Comparison of ENCODE assay signal across 19 cellular contexts in genomic region chr18:36212301-36212977, GRCh38. TPM values are rescaled to one million over a fixed set of nuclear protein-coding genes. Genes with fewer than 3 reads are reported as not detected.
DNase-seq lines count a peak whose midpoint lies in the region; ATAC-seq, FAIRE-seq and TF ChIP-seq lines count a peak whose summit lies in the region.
"Had no signal": no experiment of that assay in that cellular context is flagged by ENCODE, and none has a peak within 500 bp of the region (broad histone marks: within the 10 kb centered on the region; RNA-seq: fewer than 3 reads in every experiment).

No MANE protein-coding gene starts in this region.

- no peak for TF ChIP-seq EP300 in ovary (IDR thresholded peaks at IDR 0.05)

- peak overlapping the region; percentile 11; the same call in 1 of the 2 replicates for H3K27ac ChIP-seq in RWPE1
- peak overlapping the region; percentile 64 to 69 for H3K27ac ChIP-seq in ovary
- H3K27ac ChIP-seq: C4-2B, SJCRH30 had no signal

- H3K36me3 ChIP-seq in ovary = no peaks in the 10 kb centered on the region
- H3K36me3 ChIP-seq: prostate gland, SJCRH30 had no signal

- intact Hi-C loops in ovary (cut with DNase I) = no loop called here

- H3K4me3 Mint-ChIP-seq in effector memory CD8-positive, alpha-beta T cell = no peak overlapping the region
- H3K4me3 Mint-ChIP-seq: activated CD8-positive, alpha-beta memory T cell treated with anti-CD3 and anti-CD28 coated beads, Interleukin-2, amount 10 ng/mL, durations not matched to agents 7 days and 5 days; H9; stimulated activated effector memory CD8-positive, alpha-beta T cell treated with anti-CD3 and anti-CD28 coated beads, Interleukin-12 subunit alpha, Interleukin-12 subunit beta, amount 100 ng/mL, for 72 hours had no signal

- no peaks in the 10 kb centered on the region for H3K36me3 Mint-ChIP-seq in effector memory CD8-positive, alpha-beta T cell (ENCODE audit: insufficient read depth)
- H3K36me3 Mint-ChIP-seq: activated CD8-positive, alpha-beta memory T cell treated with anti-CD3 and anti-CD28 coated beads, Interleukin-2, amount 10 ng/mL, durations not matched to agents 7 days and 5 days; activated naive CD4-positive, alpha-beta T cell treated with anti-CD3 and anti-CD28 coated beads, Interleukin-2, amount 50 U/mL, for 72 hours; stimulated activated effector memory CD8-positive, alpha-beta T cell treated with anti-CD3 and anti-CD28 coated beads, Interleukin-12 subunit alpha, Interleukin-12 subunit beta, amount 100 ng/mL, for 72 hours had no signal

- H3K9me3 ChIP-seq in ovary = no peaks in the 10 kb centered on the region
- H3K9me3 ChIP-seq: prostate gland, SJCRH30 had no signal

- 49 to 53% (median 52%) methylated on average over 7 of the region's 7 CpGs for WGBS in ovary, 3 donors

- TF ChIP-seq CTCF in RWPE1 (conservative IDR thresholded peaks at IDR 0.05; ENCODE audit: low read depth) = no peak
- TF ChIP-seq CTCF in fibroblast of mammary gland (conservative IDR thresholded peaks at IDR 0.05; ENCODE audit: control insufficient read depth, insufficient read depth, low read depth, low read length) = peak; percentile 28
- no peak for TF ChIP-seq CTCF in ovary (IDR thresholded peaks at IDR 0.05)

- H3K4me1 ChIP-seq in ovary (ENCODE audit: insufficient read depth) = peaks cover 12% of the 10 kb centered on the region
- H3K4me1 ChIP-seq: prostate gland, SJCRH30 had no signal

- DNase-seq in Caki2 (ENCODE audit: low read depth) (peak; percentile 12), RWPE1 (ENCODE audit: low spot score) (no peak), fibroblast of mammary gland (ENCODE audit: low read depth) (peak; percentile 30), ovary (peak; percentile 49 to 75 (median 53)), T-helper 2 cell (no peak), pons (ENCODE audit: low spot score) (no peak), RCC 7860 (ENCODE audit: low spot score) (no peak)
- DNase-seq in effector memory CD8-positive, alpha-beta T cell = no peak
- DNase-seq: activated CD8-positive, alpha-beta memory T cell treated with anti-CD3 and anti-CD28 coated beads, Interleukin-2, amount 10 ng/mL, durations not matched to agents 7 days and 5 days; foreskin melanocyte; H9; NCI-H2081 treated with DMSO at 0.1 percent for 48 hours; SJCRH30; stimulated activated CD4-positive, alpha-beta T cell treated with anti-CD3 and anti-CD28 coated beads, Interleukin-4, amount 100 ng/mL, for 1 hour had no signal

- no peak overlapping the region for H3K27ac Mint-ChIP-seq in effector memory CD8-positive, alpha-beta T cell
- H3K27ac Mint-ChIP-seq: activated CD8-positive, alpha-beta memory T cell treated with anti-CD3 and anti-CD28 coated beads, Interleukin-2, amount 10 ng/mL, durations not matched to agents 7 days and 5 days; activated naive CD4-positive, alpha-beta T cell treated with anti-CD3 and anti-CD28 coated beads, Interleukin-2, amount 50 U/mL, for 72 hours; stimulated activated effector memory CD8-positive, alpha-beta T cell treated with anti-CD3 and anti-CD28 coated beads, Interleukin-12 subunit alpha, Interleukin-12 subunit beta, amount 100 ng/mL, for 72 hours had no signal

- H3K4me3 ChIP-seq in fibroblast of mammary gland (ENCODE audit: control insufficient read depth, low read depth, low read length) = no peak overlapping the region
- H3K4me3 ChIP-seq in ovary = no peak overlapping the region
- H3K4me3 ChIP-seq: prostate gland, SJCRH30 had no signal

- no peak for FAIRE-seq in RCC 7860 (lab: Jason Lieb, UNC)

- CTCF ChIA-PET in RWPE1 (lab: Yijun Ruan, JAX) = no interaction called here

- H3K27me3 Mint-ChIP-seq in effector memory CD8-positive, alpha-beta T cell = peaks cover 24 to 29% of the 10 kb centered on the region in 2 donors

- POLR2A ChIA-PET in RWPE1 (lab: Yijun Ruan, JAX; ENCODE audit: low non-redundant PET) = no interaction called here

- no peaks in the 10 kb centered on the region for H3K27me3 ChIP-seq in ovary
- H3K27me3 ChIP-seq: SJCRH30 had no signal

- no peak for ATAC-seq in effector memory CD8-positive, alpha-beta T cell (replicated peaks)
- ATAC-seq: activated CD8-positive, alpha-beta memory T cell treated with anti-CD3 and anti-CD28 coated beads, Interleukin-2, amount 10 ng/mL, durations not matched to agents 7 days and 5 days had no signal

- no peaks in the 10 kb centered on the region for H3K9me3 Mint-ChIP-seq in effector memory CD8-positive, alpha-beta T cell
- H3K9me3 Mint-ChIP-seq: activated naive CD4-positive, alpha-beta T cell treated with anti-CD3 and anti-CD28 coated beads, Interleukin-2, amount 50 U/mL, for 72 hours; stimulated activated effector memory CD8-positive, alpha-beta T cell treated with anti-CD3 and anti-CD28 coated beads, Interleukin-12 subunit alpha, Interleukin-12 subunit beta, amount 100 ng/mL, for 72 hours had no signal

- in situ Hi-C loops in Caki2 (cut with HindIII; ENCODE audit: low pct_unique_long_range_greater_than_20kb, low sequenced_read_pairs) = no loop called here

- no peak for TF ChIP-seq POLR2A in ovary (IDR thresholded peaks at IDR 0.05)

- H3K4me1 Mint-ChIP-seq in effector memory CD8-positive, alpha-beta T cell (ENCODE audit: low read depth in 2 of 2) = no peaks in the 10 kb centered on the region
- H3K4me1 Mint-ChIP-seq: activated CD8-positive, alpha-beta memory T cell treated with anti-CD3 and anti-CD28 coated beads, Interleukin-2, amount 10 ng/mL, durations not matched to agents 7 days and 5 days; H9; stimulated activated effector memory CD8-positive, alpha-beta T cell treated with anti-CD3 and anti-CD28 coated beads, Interleukin-12 subunit alpha, Interleukin-12 subunit beta, amount 100 ng/mL, for 72 hours had no signal

RNA-seq across cellular contexts. Expression of gene MOCOS, which starts 25.1 kb away (rescaled TPM):
- 3.7 and 10.2 TPM in 2 replicates for total RNA-seq in Caki2 (2014; rRNA removed; shearing (Covaris generic); ENCODE audit: low replicate concordance)
- total RNA-seq in ovary = 10 to 100 TPM in 4 of 7 donors, 1 to 10 TPM in 3; 5.4 to 35.5 (median 12.6) TPM
- 1 to 10 TPM; 6.8 to 7.7 TPM for polyA plus RNA-seq in ovary
- total RNA-seq: G401, SJCRH30 had no signal

Comparison
In these comparisons a context has a peak if more than half of its experiments do, and no peak if none do; other contexts are left out.
1. DNase-seq: peak in Caki2 (single experiment), fibroblast of mammary gland (single experiment) and ovary (5 of 5); none in RWPE1 (single experiment), T-helper 2 cell (0 of 5), pons (single experiment), RCC 7860 (single experiment) and effector memory CD8-positive, alpha-beta T cell (0 of 3).